11 cellular contexts compared by ENCODE assay signal in the genomic region with DNA sequence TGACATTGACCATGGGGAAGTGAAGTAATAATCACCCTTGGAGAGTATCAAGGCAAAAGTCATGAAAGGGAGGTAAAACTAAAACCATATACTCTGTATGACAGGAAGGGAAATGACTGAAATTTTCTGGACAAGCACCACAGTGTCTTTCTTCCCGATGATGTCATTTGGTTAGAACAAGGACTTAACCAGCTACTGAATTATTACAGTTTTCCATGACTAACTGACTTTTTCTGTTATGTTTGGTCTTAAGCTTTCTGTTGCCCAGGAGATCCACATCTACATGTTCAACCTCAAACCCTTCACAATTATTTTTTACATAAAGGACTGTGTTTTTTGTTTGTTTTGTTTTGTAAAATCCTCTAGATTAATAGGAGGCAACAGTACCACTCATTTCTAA. TPM values are rescaled to one million over a fixed set of nuclear protein-coding genes. Genes with fewer than 3 reads are reported as not detected.
A peak's percentile ranks its signal among the peaks of the same experiment; 100 is the strongest.
DNase-seq lines count a peak whose midpoint lies in the region; ATAC-seq, FAIRE-seq and TF ChIP-seq lines count a peak whose summit lies in the region.
"Had no signal": no experiment of that assay in that cellular context is flagged by ENCODE, and none has a peak within 500 bp of the region (broad histone marks: within the 10 kb centered on the region; RNA-seq: fewer than 3 reads in every experiment).

No MANE protein-coding gene starts in this region.

- no peaks in the 10 kb centered on the region for H3K4me1 ChIP-seq in pancreas

- DNase-seq in COLO829 (ENCODE audit: low spot score) (peak; percentile 84), fibroblast of the aortic adventitia (ENCODE audit: low read depth) (peak; percentile 68), pancreas (no peak), SHP77 treated with DMSO at 0.1 percent for 48 hours (lab: John Stamatoyannopoulos, UW) (no peak), nucleus accumbens (lab: John Stamatoyannopoulos, UW) (no peak)
- DNase-seq in activated CD4-positive, alpha-beta T cell treated with anti-CD3 and anti-CD28 coated beads for 4 hours: no peak
- no peak for DNase-seq in stimulated activated CD4-positive, alpha-beta T cell treated with anti-CD3 and anti-CD28 coated beads, Interleukin-1b, Interleukin-23, amount 100 ng/mL, for 48 hours
- DNase-seq: NCI-H2227 treated with DMSO at 0.1 percent for 48 hours had no signal

- TF ChIP-seq CTCF in fibroblast of the aortic adventitia (IDR thresholded peaks at IDR 0.05; ENCODE audit: insufficient read depth, low read length): no peak
- no peak for TF ChIP-seq CTCF in pancreas (IDR thresholded peaks at IDR 0.05)

- H3K27me3 ChIP-seq in pancreas: no peaks in the 10 kb centered on the region

- peak; percentile 9 for FAIRE-seq in pancreas (lab: Jason Lieb, UNC)

- WGBS in pancreas, 2 donors: 80 to 89% methylated on average over 1 of the region's 1 CpG

- ATAC-seq in SK-N-SH treated with all-trans-retinoic acid at 6 μM for 48 hours (peak; percentile 66), pancreas (peak in 1 of 4 donors; percentile 34)

- no peaks in the 10 kb centered on the region for H3K9me3 ChIP-seq in pancreas

- no peak overlapping the region for H3K27ac ChIP-seq in pancreas
- H3K27ac ChIP-seq: epithelial cell of prostate had no signal

- H3K4me3 ChIP-seq in fibroblast of the aortic adventitia (ENCODE audit: low read depth, low read length) (no peak overlapping the region), pancreas (no peak overlapping the region)

- H3K36me3 ChIP-seq in pancreas: no peaks in the 10 kb centered on the region

- intact Hi-C loops in pancreas (cut with DNase I): no loop called here

TF ChIP-seq in SK-N-SH treated with all-trans-retinoic acid at 6 μM for 48 hours, 23 proteins besides CTCF, POLR2A, EP300 and RAD21:
- no peak for TF ChIP-seq ISL1 (CRISPR knock-in tag; IDR thresholded peaks at IDR 0.05)
- TF ChIP-seq BACH2 (CRISPR knock-in tag; IDR thresholded peaks at IDR 0.05; ENCODE audit: borderline replicate concordance): no peak
- TF ChIP-seq RARB (CRISPR knock-in tag; IDR thresholded peaks at IDR 0.05): no peak
- TF ChIP-seq ESRRG (CRISPR knock-in tag; IDR thresholded peaks at IDR 0.05): no peak
- no peak for TF ChIP-seq TCF4 (CRISPR knock-in tag; IDR thresholded peaks at IDR 0.05; ENCODE audit: borderline replicate concordance)
- no peak for TF ChIP-seq GLIS3 (CRISPR knock-in tag; IDR thresholded peaks at IDR 0.05)
- TF ChIP-seq OSR1 (CRISPR knock-in tag; IDR thresholded peaks at IDR 0.05): no peak
- TF ChIP-seq ARNTL (CRISPR knock-in tag; IDR thresholded peaks at IDR 0.05; ENCODE audit: borderline replicate concordance, low read depth): no peak
- no peak for TF ChIP-seq ZFP30 (CRISPR knock-in tag; IDR thresholded peaks at IDR 0.05)
- TF ChIP-seq, protein P1, sequence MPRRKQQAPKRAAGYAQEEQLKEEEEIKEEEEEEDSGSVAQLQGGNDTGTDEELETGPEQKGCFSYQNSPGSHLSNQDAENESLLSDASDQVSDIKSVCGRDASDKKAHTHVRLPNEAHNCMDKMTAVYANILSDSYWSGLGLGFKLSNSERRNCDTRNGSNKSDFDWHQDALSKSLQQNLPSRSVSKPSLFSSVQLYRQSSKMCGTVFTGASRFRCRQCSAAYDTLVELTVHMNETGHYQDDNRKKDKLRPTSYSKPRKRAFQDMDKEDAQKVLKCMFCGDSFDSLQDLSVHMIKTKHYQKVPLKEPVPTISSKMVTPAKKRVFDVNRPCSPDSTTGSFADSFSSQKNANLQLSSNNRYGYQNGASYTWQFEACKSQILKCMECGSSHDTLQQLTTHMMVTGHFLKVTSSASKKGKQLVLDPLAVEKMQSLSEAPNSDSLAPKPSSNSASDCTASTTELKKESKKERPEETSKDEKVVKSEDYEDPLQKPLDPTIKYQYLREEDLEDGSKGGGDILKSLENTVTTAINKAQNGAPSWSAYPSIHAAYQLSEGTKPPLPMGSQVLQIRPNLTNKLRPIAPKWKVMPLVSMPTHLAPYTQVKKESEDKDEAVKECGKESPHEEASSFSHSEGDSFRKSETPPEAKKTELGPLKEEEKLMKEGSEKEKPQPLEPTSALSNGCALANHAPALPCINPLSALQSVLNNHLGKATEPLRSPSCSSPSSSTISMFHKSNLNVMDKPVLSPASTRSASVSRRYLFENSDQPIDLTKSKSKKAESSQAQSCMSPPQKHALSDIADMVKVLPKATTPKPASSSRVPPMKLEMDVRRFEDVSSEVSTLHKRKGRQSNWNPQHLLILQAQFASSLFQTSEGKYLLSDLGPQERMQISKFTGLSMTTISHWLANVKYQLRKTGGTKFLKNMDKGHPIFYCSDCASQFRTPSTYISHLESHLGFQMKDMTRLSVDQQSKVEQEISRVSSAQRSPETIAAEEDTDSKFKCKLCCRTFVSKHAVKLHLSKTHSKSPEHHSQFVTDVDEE (CRISPR knock-in tag; IDR thresholded peaks at IDR 0.05): no peak
- TF ChIP-seq, protein P2, sequence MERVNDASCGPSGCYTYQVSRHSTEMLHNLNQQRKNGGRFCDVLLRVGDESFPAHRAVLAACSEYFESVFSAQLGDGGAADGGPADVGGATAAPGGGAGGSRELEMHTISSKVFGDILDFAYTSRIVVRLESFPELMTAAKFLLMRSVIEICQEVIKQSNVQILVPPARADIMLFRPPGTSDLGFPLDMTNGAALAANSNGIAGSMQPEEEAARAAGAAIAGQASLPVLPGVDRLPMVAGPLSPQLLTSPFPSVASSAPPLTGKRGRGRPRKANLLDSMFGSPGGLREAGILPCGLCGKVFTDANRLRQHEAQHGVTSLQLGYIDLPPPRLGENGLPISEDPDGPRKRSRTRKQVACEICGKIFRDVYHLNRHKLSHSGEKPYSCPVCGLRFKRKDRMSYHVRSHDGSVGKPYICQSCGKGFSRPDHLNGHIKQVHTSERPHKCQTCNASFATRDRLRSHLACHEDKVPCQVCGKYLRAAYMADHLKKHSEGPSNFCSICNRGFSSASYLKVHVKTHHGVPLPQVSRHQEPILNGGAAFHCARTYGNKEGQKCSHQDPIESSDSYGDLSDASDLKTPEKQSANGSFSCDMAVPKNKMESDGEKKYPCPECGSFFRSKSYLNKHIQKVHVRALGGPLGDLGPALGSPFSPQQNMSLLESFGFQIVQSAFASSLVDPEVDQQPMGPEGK (CRISPR knock-in tag; IDR thresholded peaks at IDR 0.05; ENCODE audit: borderline replicate concordance): no peak
- no peak for TF ChIP-seq CSDC2 (CRISPR knock-in tag; IDR thresholded peaks at IDR 0.05)
- no peak for TF ChIP-seq SNAI2 (CRISPR knock-in tag; IDR thresholded peaks at IDR 0.05)
- TF ChIP-seq ZNF70 (CRISPR knock-in tag; IDR thresholded peaks at IDR 0.05): no peak
- no peak for TF ChIP-seq ZNF565 (CRISPR knock-in tag; conservative IDR thresholded peaks at IDR 0.05; ENCODE audit: low read depth)
- no peak for TF ChIP-seq ZC3H10 (CRISPR knock-in tag; IDR thresholded peaks at IDR 0.05)
TF ChIP-seq in SK-N-SH treated with all-trans-retinoic acid at 6 μM for 48 hours: peak in this region for 0.

RNA-seq across cellular contexts. Expression of a gene that starts 42.9 kb away (rescaled TPM):
- 2.3 and 5.6 TPM in 2 replicates for total RNA-seq in fibroblast of the aortic adventitia (ENCODE audit: low replicate concordance)
- under 1 TPM; 0.12 to 0.64 (median 0.50) TPM for total RNA-seq in pancreas
- 1 to 10 TPM in 1 of 2 donors, under 1 TPM in 1; 0.80 to 4.3 TPM for polyA plus RNA-seq in pancreas
- total RNA-seq: activated T-helper 1 cell treated with anti-CD3 and anti-CD28 coated beads, Interleukin-12 subunit alpha, Interleukin-12 subunit beta, Interleukin-2, Interleukin-4 antibody, amounts not matched to agents 30 ng/mL and 10 ng/mL and 1 ng/mL, durations not matched to agents 14 hours and 24 hours and 36 hours had no signal

Comparison
In these comparisons a context has a peak if more than half of its experiments do, and no peak if none do; other contexts are left out.
1. DNase-seq: peak in COLO829 (single experiment) and fibroblast of the aortic adventitia (single experiment); none in pancreas (0 of 6), SHP77 treated with DMSO at 0.1 percent for 48 hours (single experiment), activated CD4-positive, alpha-beta T cell treated with anti-CD3 and anti-CD28 coated beads for 4 hours (0 of 2), stimulated activated CD4-positive, alpha-beta T cell treated with anti-CD3 and anti-CD28 coated beads, Interleukin-1b, Interleukin-23, amount 100 ng/mL, for 48 hours (single experiment) and nucleus accumbens (0 of 56).